In the genomic region with DNA sequence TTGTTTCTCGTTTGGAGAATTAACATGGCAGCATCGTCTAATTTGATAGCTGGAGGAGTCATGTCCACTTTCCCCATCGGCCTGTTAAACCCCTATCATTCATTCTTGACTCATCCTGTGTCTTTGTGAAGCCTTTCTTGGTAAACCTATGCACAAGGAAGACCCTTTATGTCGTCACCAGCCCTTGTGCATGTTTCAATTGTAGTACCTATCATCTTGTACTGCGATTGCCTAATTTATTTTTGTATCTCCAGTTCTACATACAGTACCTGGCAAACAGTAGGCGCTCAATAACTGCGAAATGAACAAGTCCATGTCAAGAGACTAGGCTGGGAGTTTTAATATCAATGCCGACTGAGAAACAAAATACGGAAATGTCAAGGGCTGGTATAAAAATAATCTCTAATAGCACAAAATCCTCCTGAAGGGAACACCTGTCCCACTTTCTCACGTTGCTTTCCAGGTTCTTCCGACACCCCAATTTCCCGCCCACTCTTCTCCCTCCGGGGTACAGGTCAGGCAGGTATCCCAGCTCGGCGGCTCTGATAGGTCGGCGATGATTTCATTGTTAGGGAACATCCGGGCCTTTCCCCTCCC, we compare ENCODE assay signal across 8 cellular contexts. TPM values are rescaled to one million over a fixed set of nuclear protein-coding genes. Genes with fewer than 3 reads are reported as not detected.
DNase-seq lines count a peak whose midpoint lies in the region; ATAC-seq and TF ChIP-seq lines count a peak whose summit lies in the region.

No MANE protein-coding gene starts in this region.

- H3K4me3 ChIP-seq in DOHH2 (ENCODE audit: low read length) (peak overlapping the region; percentile 72), PC-3 (ENCODE audit: low read length) (peak overlapping the region; percentile 76), epithelial cell of esophagus (ENCODE audit: low read length) (peak overlapping the region; percentile 73), trophoblast cell (ENCODE audit: low read depth, low read length) (no peak overlapping the region)

- H3K18ac ChIP-seq in trophoblast cell (ENCODE audit: low read length), result no peak overlapping the region

- no peak overlapping the region for H2BK12ac ChIP-seq in trophoblast cell (ENCODE audit: low read length)

- no peak overlapping the region for H4K12ac ChIP-seq in trophoblast cell (ENCODE audit: low read depth, low read length)

- H4K8ac ChIP-seq in trophoblast cell (ENCODE audit: low read depth, low read length), result peak overlapping the region; percentile 89

- H2AK5ac ChIP-seq in trophoblast cell (ENCODE audit: low read length), result no peak overlapping the region

- H4K91ac ChIP-seq in trophoblast cell (ENCODE audit: low read depth, low read length), result peak overlapping the region; percentile 15

- peak overlapping the region; percentile 22 for H3K4ac ChIP-seq in trophoblast cell (ENCODE audit: low read depth, low read length)

- ATAC-seq in PC-3, result no peak

- DNase-seq in PC-3 (no peak), epithelial cell of esophagus (ENCODE audit: low read depth) (peak; percentile 7), trophoblast cell (peak in 1 of 2 donors; percentile 51), NCI-H774 (lab: John Stamatoyannopoulos, UW) (no peak), NCI-H1436 treated with DMSO at 0.1 percent for 48 hours (lab: John Stamatoyannopoulos, UW) (no peak), AG08396 (ENCODE audit: low spot score) (no peak), GDM1 (lab: John Stamatoyannopoulos, UW) (no peak)

- H3K79me2 ChIP-seq in DOHH2 (ENCODE audit: control insufficient read depth, low read length), result peaks cover 37% of the 10 kb centered on the region
- H3K79me2 ChIP-seq in PC-3 (ENCODE audit: low read length), result peaks cover 35% of the 10 kb centered on the region
- H3K79me2 ChIP-seq in trophoblast cell (ENCODE audit: control insufficient read depth, insufficient read depth, low read length, poor library complexity), result peaks cover 12% of the 10 kb centered on the region

- H3F3A ChIP-seq in DOHH2 (ENCODE audit: control insufficient read depth, insufficient read depth) (no peaks in the 10 kb centered on the region), PC-3 (ENCODE audit: low read length, unreplicated experiment) (no peaks in the 10 kb centered on the region)

- POLR2A ChIA-PET in PC-3 (lab: Charles Lee; ENCODE audit: unreplicated experiment), result no interaction called here

- no peaks in the 10 kb centered on the region for H3K9me2 ChIP-seq in DOHH2 (replicated peaks; ENCODE audit: control insufficient read depth, low read length)
- no peaks in the 10 kb centered on the region for H3K9me2 ChIP-seq in PC-3 (replicated peaks; ENCODE audit: low read length)

- BruUV-seq in PC-3 (replicated peaks; lab: Mats Ljungman, UMichigan), result TSS peak; percentile 77

- H3K27ac ChIP-seq in DOHH2 (ENCODE audit: low read depth, low read length), result peak overlapping the region; percentile 81
- H3K27ac ChIP-seq in PC-3 (ENCODE audit: low read length), result peak overlapping the region; percentile 24; the same call in 1 of the 2 replicates
- H3K27ac ChIP-seq in trophoblast cell (ENCODE audit: low read depth, low read length), result peak overlapping the region; percentile 48

- H3K4me2 ChIP-seq in DOHH2 (ENCODE audit: low read length) (peak overlapping the region; percentile 71), PC-3 (ENCODE audit: low read length) (peak overlapping the region; percentile 88), trophoblast cell (ENCODE audit: low read length) (peak overlapping the region; percentile 63)

- CTCF ChIA-PET in PC-3 (lab: Charles Lee), result no interaction called here

- intact Hi-C loops in PC-3 (cut with micrococcal nuclease), result loop anchor here (5.0 kb wide), 1 partner anchor 170 kb away; a partner anchor contains a TSS

- peaks cover 18% of the 10 kb centered on the region for H4K20me1 ChIP-seq in DOHH2 (ENCODE audit: control insufficient read depth, insufficient read depth, low read depth, low read length)
- peaks cover 18% of the 10 kb centered on the region; the same call in 1 of the 2 replicates for H4K20me1 ChIP-seq in PC-3 (ENCODE audit: low read length)

- H2BK5ac ChIP-seq in trophoblast cell (ENCODE audit: low read depth, low read length, poor library complexity), result no peak overlapping the region

- TF ChIP-seq CTCF in DOHH2 (IDR thresholded peaks at IDR 0.05; ENCODE audit: low read depth, low read length, poor library complexity, severe bottlenecking) (no peak), PC-3 (conservative IDR thresholded peaks at IDR 0.05; ENCODE audit: low read depth, low read length) (no peak), epithelial cell of esophagus (IDR thresholded peaks at IDR 0.05; ENCODE audit: insufficient read depth, low read depth, low read length, missing control alignments) (no peak)

- H3K4me1 ChIP-seq in DOHH2 (ENCODE audit: control insufficient read depth, low read length), result peaks cover 19% of the 10 kb centered on the region
- H3K4me1 ChIP-seq in PC-3 (ENCODE audit: insufficient read depth, low read length), result peaks cover 16% of the 10 kb centered on the region
- H3K4me1 ChIP-seq in trophoblast cell (ENCODE audit: control insufficient read depth in 1 of 2, insufficient read depth in 2 of 2, low read length in 2 of 2), result peaks cover 3 to 6% of the 10 kb centered on the region in 2 experiments

- peak overlapping the region; percentile 85 for H3K9ac ChIP-seq in PC-3 (ENCODE audit: low read length)
- no peak overlapping the region for H3K9ac ChIP-seq in trophoblast cell (ENCODE audit: low read length)

- H3K36me3 ChIP-seq in DOHH2 (ENCODE audit: control insufficient read depth, low read length) (peaks cover 13% of the 10 kb centered on the region), PC-3 (ENCODE audit: low read depth, low read length) (no peaks in the 10 kb centered on the region), trophoblast cell (ENCODE audit: control insufficient read depth in 1 of 2, insufficient read depth in 2 of 2, low read length in 2 of 2) (no peaks in the 10 kb centered on the region)

- H2BK120ac ChIP-seq in trophoblast cell (ENCODE audit: insufficient read depth, low read length, poor library complexity), result no peak overlapping the region

- H3K23ac ChIP-seq in trophoblast cell (ENCODE audit: low read length), result no peak overlapping the region

- H3K79me1 ChIP-seq in trophoblast cell (ENCODE audit: low read length), result peaks cover 15% of the 10 kb centered on the region

- H3K27me3 ChIP-seq in DOHH2 (ENCODE audit: control insufficient read depth, low read length), result no peaks in the 10 kb centered on the region
- no peaks in the 10 kb centered on the region for H3K27me3 ChIP-seq in PC-3 (ENCODE audit: low read length)
- no peaks in the 10 kb centered on the region for H3K27me3 ChIP-seq in trophoblast cell (ENCODE audit: insufficient read depth, low read length)

- no peak overlapping the region for H3K14ac ChIP-seq in trophoblast cell (ENCODE audit: low read length)

- H2AFZ ChIP-seq in PC-3 (ENCODE audit: low read length) (peak overlapping the region; percentile 92), trophoblast cell (ENCODE audit: insufficient read depth, low read length, poor library complexity) (peak overlapping the region; percentile 64)

- no CpG with 5 or more reads among the region's 18 CpGs for WGBS in trophoblast cell (ENCODE audit: extremely low coverage, insufficient coverage, insufficient read length)

- H3K9me3 ChIP-seq in DOHH2 (ENCODE audit: control insufficient read depth, insufficient read depth, low read length) (no peaks in the 10 kb centered on the region), PC-3 (ENCODE audit: low read length) (no peaks in the 10 kb centered on the region), trophoblast cell (ENCODE audit: insufficient read depth, low read depth, low read length) (no peaks in the 10 kb centered on the region)

RNA-seq across cellular contexts. Expression of a gene that starts 1.3 kb away (rescaled TPM):
- total RNA-seq in PC-3 (2014; rRNA removed), result 16.0 and 17.6 TPM in 2 replicates
- 257 and 270 TPM in 2 replicates for polyA plus RNA-seq in trophoblast cell (2013)

Comparison
In these comparisons a context has a peak if more than half of its experiments do, and no peak if none do; other contexts are left out.
1. H3K27ac ChIP-seq: peak in every context shown above with its lines; median percentile 81 in DOHH2; 48 in trophoblast cell; 24 in PC-3.